Comparison of ENCODE assay signal across 8 cellular contexts in genomic region chr17:39164675-39165143, GRCh38. TPM values are rescaled to one million over a fixed set of nuclear protein-coding genes. Genes with fewer than 3 reads are reported as not detected.
DNase-seq lines count a peak whose midpoint lies in the region; ATAC-seq, FAIRE-seq and TF ChIP-seq lines count a peak whose summit lies in the region.

No MANE protein-coding gene starts in this region.

- peaks cover 25% of the 10 kb centered on the region for H3K4me1 Mint-ChIP-seq in central memory CD8-positive, alpha-beta T cell

- RAD21 ChIA-PET in HCT116 (lab: Charles Lee; ENCODE audit: low non-redundant PET in 1 of 2, low total read pairs in 2 of 2, uncharacterized antibody in 2 of 2, unreplicated experiment in 2 of 2) = interaction anchor here (1.0 to 1.4 kb wide), 4 partner anchors 11 to 182 kb away, joined by 3 to 7 read pairs (median 5); partner anchors contain the start of gene RPL19 (in 1 of the 2)

- peak; percentile 89 for FAIRE-seq in keratinocyte (lab: Jason Lieb, UNC)

- H3K27ac ChIP-seq in DND-41 (ENCODE audit: low read length) = peak overlapping the region; percentile 30
- no peak overlapping the region; the same call in 1 of the 2 replicates for H3K27ac ChIP-seq in HCT116 (ENCODE audit: low read depth, low read length)
- no peak overlapping the region for H3K27ac ChIP-seq in keratinocyte (ENCODE audit: control insufficient read depth, insufficient read depth, low read length)

- no peak overlapping the region for H3K9ac ChIP-seq in DND-41 (ENCODE audit: low read depth, low read length)
- peak overlapping the region; percentile 38 for H3K9ac ChIP-seq in HCT116 (ENCODE audit: low read length)
- no peak overlapping the region for H3K9ac ChIP-seq in keratinocyte (ENCODE audit: control insufficient read depth, extremely low read depth, insufficient read depth, low read length)

- H3K27me3 Mint-ChIP-seq in central memory CD8-positive, alpha-beta T cell = no peaks in the 10 kb centered on the region

- TF ChIP-seq CTCF in DND-41 (IDR thresholded peaks at IDR 0.05; ENCODE audit: borderline replicate concordance, extremely low read depth, low read length, poor library complexity, severe bottlenecking) (peak; percentile 86), HCT116 (IDR thresholded peaks at IDR 0.05 in 2 of 3, conservative IDR thresholded peaks at IDR 0.05 in 1 of 3; ENCODE audit: borderline replicate concordance in 1 of 3, insufficient read depth in 1 of 3, low read depth in 2 of 3, low read length in 2 of 3) (peak; percentile 69 to 92 (median 88); a peak in 5 of 6 replicates), keratinocyte (optimal IDR thresholded peaks at IDR 0.05 in 1 of 3, IDR thresholded peaks at IDR 0.05 in 1 of 3, conservative IDR thresholded peaks at IDR 0.05 in 1 of 3; ENCODE audit: extremely low read depth in 1 of 3, insufficient read depth in 2 of 3, low read length in 3 of 3) (peak; percentile 92 to 96 (median 93))

- peak overlapping the region; percentile 85 for H3K4me3 Mint-ChIP-seq in central memory CD8-positive, alpha-beta T cell

- peak; percentile 66 for ATAC-seq in DND-41 (ENCODE audit: insufficient read depth, low read depth)
- peak; percentile 92 for ATAC-seq in HCT116
- ATAC-seq in central memory CD8-positive, alpha-beta T cell (replicated peaks; ENCODE audit: extremely low read depth, poor library complexity, severe bottlenecking) = peak; percentile 87
- ATAC-seq in GM18861 (IDR thresholded peaks at IDR 0.05; ENCODE audit: unreplicated experiment) = no peak

- no peaks in the 10 kb centered on the region for H3K36me3 ChIP-seq in DND-41 (ENCODE audit: insufficient read depth, low read length)
- no peaks in the 10 kb centered on the region for H3K36me3 ChIP-seq in HCT116 (ENCODE audit: control insufficient read depth in 1 of 2, insufficient read depth in 2 of 2, low read length in 2 of 2)
- no peaks in the 10 kb centered on the region for H3K36me3 ChIP-seq in keratinocyte (ENCODE audit: control insufficient read depth in 2 of 2, extremely low read depth in 1 of 2, insufficient read depth in 2 of 2, low read length in 2 of 2)

- H3K4me2 ChIP-seq in DND-41 (ENCODE audit: insufficient read depth, low read length) (no peak overlapping the region), HCT116 (ENCODE audit: low read length) (peak overlapping the region; percentile 67), keratinocyte (ENCODE audit: control insufficient read depth, extremely low read depth, insufficient read depth, low read depth, low read length) (peak overlapping the region; percentile 73)

- H3K27ac Mint-ChIP-seq in central memory CD8-positive, alpha-beta T cell (ENCODE audit: low read depth) = peak overlapping the region; percentile 73

- H3K9me3 Mint-ChIP-seq in central memory CD8-positive, alpha-beta T cell = no peaks in the 10 kb centered on the region

- intact Hi-C loops in HCT116 (cut with micrococcal nuclease) = no loop called here

- CTCF ChIA-PET in HCT116 (lab: Charles Lee) = interaction anchor here (0.7 to 2.2 kb wide), 25 partner anchors 8 to 311 kb away, joined by 3 to 62 read pairs (median 4); partner anchors contain the start of genes CACNB1, RPL19 and RPL23

- peak; percentile 79 for DNase-seq in DND-41
- peak; percentile 69 for DNase-seq in HCT116 (ENCODE audit: low read depth, low spot score)
- peak; percentile 38 for DNase-seq in NCI-H2107 treated with DMSO at 0.1 percent for 48 hours (lab: John Stamatoyannopoulos, UW; ENCODE audit: unreplicated experiment)
- peak; percentile 39 to 68 (median 50) for DNase-seq in activated CD4-positive, CD25-positive, alpha-beta regulatory T cell (lab: John Stamatoyannopoulos, UW)
- peak; percentile 57 to 69 for DNase-seq in central memory CD8-positive, alpha-beta T cell (ENCODE audit: low spot score in 2 of 2)
- peak; percentile 44 for DNase-seq in keratinocyte (ENCODE audit: low read depth, low spot score)
- peak; percentile 70 for DNase-seq in stimulated activated CD4-positive, alpha-beta T cell treated with anti-CD3 and anti-CD28 coated beads, Interleukin-12 subunit alpha, Interleukin-12 subunit beta, amount 100 ng/mL, for 4 hours

- H4K20me1 ChIP-seq in DND-41 (ENCODE audit: insufficient read depth, low read length) (no peaks in the 10 kb centered on the region), HCT116 (ENCODE audit: insufficient read depth) (no peaks in the 10 kb centered on the region), keratinocyte (ENCODE audit: control insufficient read depth, extremely low read depth, insufficient read depth, low read length) (no peaks in the 10 kb centered on the region)

- peak; percentile 64 for TF ChIP-seq RAD21 in HCT116 (IDR thresholded peaks at IDR 0.05; ENCODE audit: low read depth)

- POLR2A ChIA-PET in HCT116 (lab: Charles Lee) = interaction anchor here (0.9 to 2.2 kb wide), 6 partner anchors 11 to 297 kb away, joined by 3 to 17 read pairs (median 3); partner anchors contain the start of genes LASP1 and RPL19

- no peaks in the 10 kb centered on the region for H3K9me2 ChIP-seq in HCT116 (ENCODE audit: insufficient read depth)

- TF ChIP-seq POLR2A in HCT116 (IDR thresholded peaks at IDR 0.05; ENCODE audit: borderline replicate concordance, extremely low read depth, insufficient read depth, insufficient read length) = no peak

- peaks cover 2% of the 10 kb centered on the region for H3K36me3 Mint-ChIP-seq in central memory CD8-positive, alpha-beta T cell (ENCODE audit: insufficient read depth)

- dilution Hi-C loops in keratinocyte (cut with MboI; ENCODE audit: extremely low pct_ligation_motif_present, low sequenced_read_pairs) = no loop called here

- H3K27me3 ChIP-seq in DND-41 (ENCODE audit: insufficient read depth, low read length, poor library complexity) (no peaks in the 10 kb centered on the region), HCT116 (ENCODE audit: insufficient read depth, low read length) (no peaks in the 10 kb centered on the region), keratinocyte (ENCODE audit: control insufficient read depth, extremely low read depth, insufficient read depth, low read length) (peaks cover 15% of the 10 kb centered on the region)

- H3K4me3 ChIP-seq in DND-41 (ENCODE audit: low read depth in 1 of 2, low read length in 2 of 2) (no peak overlapping the region), HCT116 (replicated peaks in 1 of 2; ENCODE audit: low read depth in 1 of 2, low read length in 2 of 2) (peak overlapping the region in 1 of 2 experiments; percentile 7; a peak in 2 of 4 replicates), keratinocyte (ENCODE audit: control insufficient read depth in 2 of 3, extremely low read depth in 1 of 3, insufficient read depth in 2 of 3, low read depth in 1 of 3, low read length in 3 of 3) (peak overlapping the region in 1 of 3 experiments; percentile 52)

- H2AFZ ChIP-seq in DND-41 (ENCODE audit: low read depth, low read length) (no peak overlapping the region), HCT116 (ENCODE audit: low read depth, low read length, poor library complexity, severe bottlenecking) (peak overlapping the region; percentile 83), keratinocyte (ENCODE audit: control insufficient read depth, low read length) (peak overlapping the region; percentile 76)

- H3K79me2 ChIP-seq in DND-41 (ENCODE audit: insufficient read depth, low read length) (no peaks in the 10 kb centered on the region), HCT116 (ENCODE audit: insufficient read depth, low read length) (no peaks in the 10 kb centered on the region), keratinocyte (ENCODE audit: control insufficient read depth, insufficient read depth, low read length) (no peaks in the 10 kb centered on the region)

- H3K9me3 ChIP-seq in DND-41 (ENCODE audit: insufficient read depth, low read length, severe bottlenecking) (no peaks in the 10 kb centered on the region), HCT116 (ENCODE audit: control insufficient read depth in 1 of 2, insufficient read depth in 1 of 2, low read depth in 1 of 2, low read length in 2 of 2) (no peaks in the 10 kb centered on the region), keratinocyte (ENCODE audit: control insufficient read depth, low read depth, low read length) (no peaks in the 10 kb centered on the region)

- H3K9me1 ChIP-seq in keratinocyte (ENCODE audit: control insufficient read depth, extremely low read depth, insufficient read depth, low read length) = no peaks in the 10 kb centered on the region

- BruUV-seq in HCT116 (replicated peaks; lab: Mats Ljungman, UMichigan) = no TSS peak

- H3K4me1 ChIP-seq in DND-41 (ENCODE audit: insufficient read depth, low read length) (peaks cover 69% of the 10 kb centered on the region), HCT116 (ENCODE audit: control insufficient read depth in 1 of 2, insufficient read depth in 2 of 2, low read length in 2 of 2) (peaks cover 6 to 10% of the 10 kb centered on the region in 2 experiments; a peak in 3 of 4 replicates), keratinocyte (ENCODE audit: control insufficient read depth, extremely low read depth, insufficient read depth, low read length) (peaks cover 9% of the 10 kb centered on the region)

RNA-seq across cellular contexts. Expression of gene ARL5C, which starts 1.3 kb away (rescaled TPM):
- total RNA-seq in HCT116 (2021; ENCODE audit: unreplicated experiment) = not detected
- polyA plus RNA-seq in HCT116 (2012) = not detected in 2 replicates
- polyA plus RNA-seq in keratinocyte = not detected in 3 replicates
- not detected for polyA plus RNA-seq in keratinocyte (2011; ENCODE audit: low read depth)
- not detected in 2 replicates for polyA plus RNA-seq in keratinocyte (2011; cell fraction: cytosol; rRNA removed)
- not detected in 2 replicates for polyA plus RNA-seq in keratinocyte (2011; cell fraction: nucleus; rRNA removed)
- not detected in 2 replicates for polyA plus RNA-seq in keratinocyte (2012; ENCODE audit: low replicate concordance)
- not detected in 3 replicates for polyA minus RNA-seq in keratinocyte
- not detected for polyA minus RNA-seq in keratinocyte (2011; cell fraction: cytosol; rRNA and poly(A)+ RNA removed)
- not detected in 2 replicates for polyA minus RNA-seq in keratinocyte (2011; cell fraction: nucleus; rRNA and poly(A)+ RNA removed)

RNA-seq across cellular contexts. Expression of gene PLXDC1, which starts 13.3 kb away (rescaled TPM):
- 1.8 TPM for total RNA-seq in HCT116 (2021; ENCODE audit: unreplicated experiment)
- polyA plus RNA-seq in HCT116 (2012) = 2.7 TPM in 2 replicates
- polyA plus RNA-seq in keratinocyte = 0.06 to 0.35 TPM (median 0.33 TPM) in 3 replicates
- polyA plus RNA-seq in keratinocyte (2011; ENCODE audit: low read depth) = not detected
- 0.08 TPM in 1 of 2 replicates, not detected in the other for polyA plus RNA-seq in keratinocyte (2011; cell fraction: cytosol; rRNA removed)
- polyA plus RNA-seq in keratinocyte (2011; cell fraction: nucleus; rRNA removed) = 0.65 and 0.93 TPM in 2 replicates
- not detected in 2 replicates for polyA plus RNA-seq in keratinocyte (2012; ENCODE audit: low replicate concordance)
- polyA minus RNA-seq in keratinocyte = 0.73 TPM in 1 of 3 replicates, not detected in the others
- polyA minus RNA-seq in keratinocyte (2011; cell fraction: cytosol; rRNA and poly(A)+ RNA removed) = not detected
- 0.74 and 1.9 TPM in 2 replicates for polyA minus RNA-seq in keratinocyte (2011; cell fraction: nucleus; rRNA and poly(A)+ RNA removed)

RNA-seq across cellular contexts. Expression of gene CACNB1, which starts 32.8 kb away (rescaled TPM):
- 13.0 TPM for total RNA-seq in HCT116 (2021; ENCODE audit: unreplicated experiment)
- 5.4 and 6.5 TPM in 2 replicates for polyA plus RNA-seq in HCT116 (2012)
- 3.7 to 7.0 TPM (median 4.0 TPM) in 3 replicates for polyA plus RNA-seq in keratinocyte
- polyA plus RNA-seq in keratinocyte (2011; ENCODE audit: low read depth) = not detected
- polyA plus RNA-seq in keratinocyte (2011; cell fraction: cytosol; rRNA removed) = 3.0 and 3.3 TPM in 2 replicates
- polyA plus RNA-seq in keratinocyte (2011; cell fraction: nucleus; rRNA removed) = 18.2 and 27.9 TPM in 2 replicates
- polyA plus RNA-seq in keratinocyte (2012; ENCODE audit: low replicate concordance) = 2.2 and 5.3 TPM in 2 replicates
- polyA minus RNA-seq in keratinocyte = 7.5 to 16.2 TPM (median 13.2 TPM) in 3 replicates
- polyA minus RNA-seq in keratinocyte (2011; cell fraction: cytosol; rRNA and poly(A)+ RNA removed) = 2.9 TPM
- polyA minus RNA-seq in keratinocyte (2011; cell fraction: nucleus; rRNA and poly(A)+ RNA removed) = 6.5 and 10.3 TPM in 2 replicates

RNA-seq across cellular contexts. Expression of gene RPL19, which starts 35.4 kb away (rescaled TPM):
- total RNA-seq in HCT116 (2021; ENCODE audit: unreplicated experiment) = 2,276 TPM
- 3,114 and 3,168 TPM in 2 replicates for polyA plus RNA-seq in HCT116 (2012)
- polyA plus RNA-seq in keratinocyte = 1,747 to 2,007 TPM (median 1,957 TPM) in 3 replicates
- polyA plus RNA-seq in keratinocyte (2011; ENCODE audit: low read depth) = 2,951 TPM
- polyA plus RNA-seq in keratinocyte (2011; cell fraction: cytosol; rRNA removed) = 1,535 and 2,525 TPM in 2 replicates
- 651 and 665 TPM in 2 replicates for polyA plus RNA-seq in keratinocyte (2011; cell fraction: nucleus; rRNA removed)
- polyA plus RNA-seq in keratinocyte (2012; ENCODE audit: low replicate concordance) = 1,811 and 1,919 TPM in 2 replicates
- polyA minus RNA-seq in keratinocyte = 431 to 851 TPM (median 823 TPM) in 3 replicates
- 1,075 TPM for polyA minus RNA-seq in keratinocyte (2011; cell fraction: cytosol; rRNA and poly(A)+ RNA removed)
- 158 and 187 TPM in 2 replicates for polyA minus RNA-seq in keratinocyte (2011; cell fraction: nucleus; rRNA and poly(A)+ RNA removed)
